In the genomic region with DNA sequence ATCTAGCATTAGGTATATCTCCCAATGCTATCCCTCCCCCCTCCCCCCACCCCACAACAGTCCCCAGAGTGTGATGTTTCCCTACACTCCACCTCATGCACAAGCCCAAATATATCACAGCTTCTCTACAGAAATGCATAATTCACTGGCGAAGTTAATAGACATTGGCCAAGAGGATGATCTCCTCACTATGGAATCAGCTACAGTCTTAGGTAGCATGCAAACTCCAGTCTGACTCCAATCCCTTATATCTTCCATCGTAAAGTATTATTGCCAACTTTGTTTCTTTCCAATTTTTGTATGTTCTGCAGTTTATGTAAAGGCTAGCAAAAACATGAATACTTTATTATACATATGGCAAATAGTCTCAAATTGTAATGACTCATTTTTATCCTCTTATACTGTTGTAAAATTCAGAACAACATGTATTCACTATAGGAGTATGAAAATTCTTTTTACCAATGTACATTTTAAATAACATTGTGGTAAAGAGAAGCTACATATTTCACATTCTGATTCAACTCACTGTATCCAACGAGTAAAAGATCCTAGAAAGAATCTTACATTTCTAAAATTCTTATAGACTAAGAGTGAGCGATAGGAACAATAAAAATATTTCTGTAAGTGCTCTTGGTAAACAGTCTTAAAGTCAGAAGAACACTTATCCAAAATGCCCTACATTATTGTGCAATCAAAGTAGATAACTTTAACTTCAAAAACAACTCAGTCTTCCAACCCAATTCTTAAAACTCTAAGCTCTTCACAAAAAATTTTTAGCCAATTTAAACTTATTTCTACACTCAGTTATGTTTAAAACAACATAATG, we compare ENCODE assay signal across 15 cellular contexts. TPM values are rescaled to one million over a fixed set of nuclear protein-coding genes. Genes with fewer than 3 reads are reported as not detected.
DNase-seq lines count a peak whose midpoint lies in the region; ATAC-seq and TF ChIP-seq lines count a peak whose summit lies in the region.
"Had no signal": no experiment of that assay in that cellular context is flagged by ENCODE, and none has a peak within 500 bp of the region (broad histone marks: within the 10 kb centered on the region; RNA-seq: fewer than 3 reads in every experiment).

No MANE protein-coding gene starts in this region.

- peaks cover 2% of the 10 kb centered on the region for H3K36me3 Mint-ChIP-seq in neural crest cell (ENCODE audit: low read depth)

- H3K4me1 ChIP-seq in adrenal gland (replicated peaks in 1 of 2) (peaks cover 9 to 14% of the 10 kb centered on the region in 2 donors), tibial nerve (peaks cover 0 to 12% (median 0%) of the 10 kb centered on the region in 4 donors)
- H3K4me1 ChIP-seq: colonic mucosa had no signal

- DNase-seq in adrenal gland (no peak), fibroblast of pulmonary artery (ENCODE audit: low read depth) (peak; percentile 53), neural crest cell (ENCODE audit: low read depth, low spot score) (no peak), tibial nerve (ENCODE audit: low spot score in 2 of 2) (no peak), NCI-H1048 (lab: John Stamatoyannopoulos, UW) (no peak), SIG-M5 (lab: John Stamatoyannopoulos, UW) (no peak)
- DNase-seq: activated CD4-positive, alpha-beta T cell treated with anti-CD3 and anti-CD28 coated beads, Interleukin-2, amount 10 ng/mL, durations not matched to agents 7 days and 5 days; colonic mucosa; H9; mesendoderm had no signal

- H3K4me3 ChIP-seq in adrenal gland = peak overlapping the region in 2 of 4 donors; percentile 24 to 52
- peak overlapping the region; percentile 59 for H3K4me3 ChIP-seq in fibroblast of pulmonary artery (replicated peaks; ENCODE audit: low read depth, low read length)
- H3K4me3 ChIP-seq in tibial nerve = peak overlapping the region; percentile 31 to 54 (median 41)
- H3K4me3 ChIP-seq: colonic mucosa had no signal

- 39 to 54% (median 46%) methylated on average over 4 of the region's 4 CpGs for WGBS in adrenal gland, 4 donors
- 28 to 30% methylated on average over 4 of the region's 4 CpGs for WGBS in tibial nerve, 2 donors

- TF ChIP-seq EP300 in tibial nerve (IDR thresholded peaks at IDR 0.05) = no peak

- H3K27me3 ChIP-seq in adrenal gland (no peaks in the 10 kb centered on the region), tibial nerve (no peaks in the 10 kb centered on the region)
- H3K27me3 ChIP-seq: colonic mucosa had no signal

- TF ChIP-seq POLR2A in adrenal gland (IDR thresholded peaks at IDR 0.05) (no peak), tibial nerve (IDR thresholded peaks at IDR 0.05) (no peak)

- no peaks in the 10 kb centered on the region for H3K9me3 ChIP-seq in adrenal gland (replicated peaks in 1 of 3)
- no peaks in the 10 kb centered on the region for H3K9me3 ChIP-seq in tibial nerve
- H3K9me3 ChIP-seq: colonic mucosa had no signal

- H3K9me3 Mint-ChIP-seq in neural crest cell = peaks cover 3% of the 10 kb centered on the region
- H3K9me3 Mint-ChIP-seq: activated CD4-positive, alpha-beta T cell treated with anti-CD3 and anti-CD28 coated beads, Interleukin-2, amount 10 ng/mL, durations not matched to agents 7 days and 5 days; activated T-helper 2 cell treated with anti-CD3 and anti-CD28 coated beads, Interferon-gamma antibody, Interleukin-2, Interleukin-4, amounts not matched to agents 10 μg/mL and 5 μg/mL and 100 μg/mL, durations not matched to agents 14 hours and 24 hours and 36 hours; H9 had no signal

- H3K27ac Mint-ChIP-seq in neural crest cell (ENCODE audit: unreplicated experiment) = no peak overlapping the region
- H3K27ac Mint-ChIP-seq: activated CD4-positive, alpha-beta T cell treated with anti-CD3 and anti-CD28 coated beads, Interleukin-2, amount 10 ng/mL, durations not matched to agents 7 days and 5 days; activated T-helper 2 cell treated with anti-CD3 and anti-CD28 coated beads, Interferon-gamma antibody, Interleukin-2, Interleukin-4, amounts not matched to agents 10 μg/mL and 5 μg/mL and 100 μg/mL, durations not matched to agents 14 hours and 24 hours and 36 hours; H9 had no signal

- peak overlapping the region; percentile 27 for H3K4me3 Mint-ChIP-seq in neural crest cell
- H3K4me3 Mint-ChIP-seq: activated CD4-positive, alpha-beta T cell treated with anti-CD3 and anti-CD28 coated beads, Interleukin-2, amount 10 ng/mL, durations not matched to agents 7 days and 5 days; H9 had no signal

- no peak for ATAC-seq in GM21737 (IDR thresholded peaks at IDR 0.05; ENCODE audit: unreplicated experiment)
- no peak for ATAC-seq in HG03025 (IDR thresholded peaks at IDR 0.05; ENCODE audit: low FRiP score, unreplicated experiment)

- H3K27me3 Mint-ChIP-seq in neural crest cell (ENCODE audit: low read depth) = no peaks in the 10 kb centered on the region

- TF ChIP-seq CTCF in adrenal gland (IDR thresholded peaks at IDR 0.05) (no peak), fibroblast of pulmonary artery (IDR thresholded peaks at IDR 0.05; ENCODE audit: low read length, missing control alignments) (no peak), neural crest cell (conservative IDR thresholded peaks at IDR 0.05) (no peak), tibial nerve (IDR thresholded peaks at IDR 0.05) (no peak)

- H3K36me3 ChIP-seq in adrenal gland (replicated peaks in 1 of 2) = no peaks in the 10 kb centered on the region
- H3K36me3 ChIP-seq in tibial nerve = no peaks in the 10 kb centered on the region
- H3K36me3 ChIP-seq: colonic mucosa had no signal

- peak overlapping the region in 3 of 5 donors; percentile 18 to 62 (median 19) for H3K27ac ChIP-seq in adrenal gland
- H3K27ac ChIP-seq in tibial nerve = peak overlapping the region; percentile 51 to 87 (median 78)
- H3K27ac ChIP-seq: colonic mucosa, KMS-11 had no signal

- intact Hi-C loops in adrenal gland (cut with DNase I) = no loop called here

- H3K4me1 Mint-ChIP-seq in neural crest cell = peaks cover 17% of the 10 kb centered on the region
- H3K4me1 Mint-ChIP-seq: activated CD4-positive, alpha-beta T cell treated with anti-CD3 and anti-CD28 coated beads, Interleukin-2, amount 10 ng/mL, durations not matched to agents 7 days and 5 days; H9 had no signal

RNA-seq across cellular contexts. Expression of gene ABCA8, which starts 0.8 kb away (rescaled TPM):
- total RNA-seq in adrenal gland = 100 to 1,000 TPM in 7 of 8 donors, 10 to 100 TPM in 1; 81.8 to 247 (median 152) TPM
- polyA plus RNA-seq in adrenal gland = 10 to 100 TPM; 21.2 to 47.4 (median 37.0) TPM
- total RNA-seq in neural crest cell = 12.1 and 13.3 TPM in 2 replicates
- 100 to 1,000 TPM; 235 to 365 (median 316) TPM for total RNA-seq in tibial nerve
- total RNA-seq: activated CD4-positive, alpha-beta T cell treated with anti-CD3 and anti-CD28 coated beads, Interleukin-2, amount 10 ng/mL, durations not matched to agents 7 days and 5 days; activated T-helper 2 cell treated with anti-CD3 and anti-CD28 coated beads, Interferon-gamma antibody, Interleukin-2, Interleukin-4, amounts not matched to agents 10 μg/mL and 5 μg/mL and 100 μg/mL, durations not matched to agents 14 hours and 24 hours and 36 hours; H9; T-helper 1 cell treated with Interleukin-12 subunit alpha and Interleukin-12 subunit beta and Interleukin-4 antibody, amounts not matched to agents 30 ng/mL and 1 ng/mL, for 36 hours had no signal
